In genomic region chr6:24666616-24667377, GRCh38 we compare ENCODE assay signal across 1 cellular context.
TF ChIP-seq lines count a peak whose summit lies in the region.

TSS of gene ACOT13 (plus strand) at chr6:24667077. CDS start at chr6:24667264, 187 bp downstream.
TSS of gene TDP2 (minus strand) at chr6:24666899. CDS start at chr6:24666862, 37 bp downstream.

TF ChIP-seq in HepG2, 621 proteins besides CTCF, POLR2A, EP300 and RAD21 (continued from another document and continues in another):
- TF ChIP-seq ZGPAT (CRISPR knock-in tag; IDR thresholded peaks at IDR 0.05) = peak; percentile 98
- no peak for TF ChIP-seq ZBTB37 (CRISPR knock-in tag; IDR thresholded peaks at IDR 0.05)
- peak; percentile 91 for TF ChIP-seq ZNF605 (CRISPR knock-in tag; IDR thresholded peaks at IDR 0.05)
- TF ChIP-seq ATF7-NPFF (CRISPR knock-in tag; IDR thresholded peaks at IDR 0.05; ENCODE audit: low read depth) = peak; percentile 89
- peak; percentile 95 for TF ChIP-seq FOXC1 (CRISPR knock-in tag; IDR thresholded peaks at IDR 0.05; ENCODE audit: borderline replicate concordance)
- TF ChIP-seq ZNF207 (IDR thresholded peaks at IDR 0.05; ENCODE audit: borderline replicate concordance) = no peak
- no peak for TF ChIP-seq ZNF18 (CRISPR knock-in tag; IDR thresholded peaks at IDR 0.05; ENCODE audit: insufficient replicate concordance)
- TF ChIP-seq HOXA3 (CRISPR knock-in tag; IDR thresholded peaks at IDR 0.05) = peak; percentile 94
- TF ChIP-seq SETDB1 (CRISPR knock-in tag; IDR thresholded peaks at IDR 0.05; ENCODE audit: borderline replicate concordance) = no peak
- peak; percentile 99 for TF ChIP-seq IRF9 (CRISPR knock-in tag; IDR thresholded peaks at IDR 0.05; ENCODE audit: borderline replicate concordance)
- peak; percentile 22; the same call in 1 of the 2 replicates for TF ChIP-seq SIX1 (CRISPR knock-in tag; IDR thresholded peaks at IDR 0.05; ENCODE audit: borderline replicate concordance)
- TF ChIP-seq SOX5 (CRISPR knock-in tag; IDR thresholded peaks at IDR 0.05; ENCODE audit: borderline replicate concordance) = peak; percentile 69; the same call in 1 of the 2 replicates
- TF ChIP-seq NFYC (CRISPR knock-in tag; IDR thresholded peaks at IDR 0.05) = peak; percentile 53
- TF ChIP-seq SP5 (CRISPR knock-in tag; IDR thresholded peaks at IDR 0.05; ENCODE audit: borderline replicate concordance, low read depth) = peak; percentile 65
- TF ChIP-seq KLF16 (CRISPR knock-in tag; IDR thresholded peaks at IDR 0.05) = peak in 1 of 2 experiments; percentile 95; a peak in 2 of 4 replicates
- TF ChIP-seq ARID2 (CRISPR knock-in tag; IDR thresholded peaks at IDR 0.05; ENCODE audit: borderline replicate concordance) = no peak; the same call in 1 of the 2 replicates
- peak; percentile 83 for TF ChIP-seq DMAP1 (CRISPR knock-in tag; IDR thresholded peaks at IDR 0.05)
- peak; percentile 36 to 62; a peak in 2 of 4 replicates for TF ChIP-seq NR2F1 (CRISPR knock-in tag; IDR thresholded peaks at IDR 0.05)
- peak; percentile 59 for TF ChIP-seq STAG1 (CRISPR knock-in tag; IDR thresholded peaks at IDR 0.05)
- peak; percentile 96 for TF ChIP-seq ZNF292 (CRISPR knock-in tag; IDR thresholded peaks at IDR 0.05; ENCODE audit: borderline replicate concordance, low read depth)
- TF ChIP-seq TARDBP (CRISPR knock-in tag; IDR thresholded peaks at IDR 0.05) = peak; percentile 77
- TF ChIP-seq ZNF883 (CRISPR knock-in tag; IDR thresholded peaks at IDR 0.05; ENCODE audit: not compliant biosample characterization) = peak; percentile 95
- TF ChIP-seq SATB2 (CRISPR knock-in tag; IDR thresholded peaks at IDR 0.05) = no peak
- peak; percentile 92 for TF ChIP-seq POLR2AphosphoS5 (IDR thresholded peaks at IDR 0.05; ENCODE audit: low read depth, low read length)
- TF ChIP-seq ZBTB49 (CRISPR knock-in tag; IDR thresholded peaks at IDR 0.05; ENCODE audit: borderline replicate concordance) = peak; percentile 85; the same call in 1 of the 2 replicates
- no peak; the same call in 1 of the 2 replicates for TF ChIP-seq AFF4 (CRISPR knock-in tag; IDR thresholded peaks at IDR 0.05)
- no peak for TF ChIP-seq ZNF740 (CRISPR knock-in tag; IDR thresholded peaks at IDR 0.05)
- no peak; the same call in 1 of the 2 replicates for TF ChIP-seq FUBP1 (CRISPR knock-in tag; IDR thresholded peaks at IDR 0.05; ENCODE audit: borderline replicate concordance)
- no peak for TF ChIP-seq PAX8 (CRISPR knock-in tag; IDR thresholded peaks at IDR 0.05; ENCODE audit: borderline replicate concordance)
- peak; percentile 81 for TF ChIP-seq HNF1B (CRISPR knock-in tag; IDR thresholded peaks at IDR 0.05)
- TF ChIP-seq KLF9 (CRISPR knock-in tag; IDR thresholded peaks at IDR 0.05; ENCODE audit: low read depth) = peak; percentile 98
- TF ChIP-seq MATR3 (CRISPR knock-in tag; IDR thresholded peaks at IDR 0.05) = no peak
- peak; percentile 74 for TF ChIP-seq MXD1 (CRISPR knock-in tag; IDR thresholded peaks at IDR 0.05)
- TF ChIP-seq RELA (CRISPR knock-in tag; IDR thresholded peaks at IDR 0.05) = peak; percentile 86; the same call in 1 of the 2 replicates
- peak; percentile 70 for TF ChIP-seq MTA1 (CRISPR knock-in tag; IDR thresholded peaks at IDR 0.05; ENCODE audit: borderline replicate concordance)
- TF ChIP-seq TMF1 (CRISPR knock-in tag; IDR thresholded peaks at IDR 0.05; ENCODE audit: low read depth) = no peak; the same call in 1 of the 2 replicates
- TF ChIP-seq TP53 (CRISPR knock-in tag; conservative IDR thresholded peaks at IDR 0.05) = no peak
- no peak for TF ChIP-seq ZNF225 (CRISPR knock-in tag; IDR thresholded peaks at IDR 0.05)
- TF ChIP-seq ARNT2 (CRISPR knock-in tag; IDR thresholded peaks at IDR 0.05; ENCODE audit: low read depth) = peak; percentile 90
- TF ChIP-seq SOX13 (IDR thresholded peaks at IDR 0.05) = peak; percentile 41; the same call in 1 of the 2 replicates
- peak in 1 of 2 experiments; percentile 27; a peak in 2 of 4 replicates for TF ChIP-seq SOX13 (CRISPR knock-in tag; conservative IDR thresholded peaks at IDR 0.05 in 1 of 2, IDR thresholded peaks at IDR 0.05 in 1 of 2)
- peak; percentile 80 for TF ChIP-seq ZBTB7A (CRISPR knock-in tag; IDR thresholded peaks at IDR 0.05)
- no peak for TF ChIP-seq ZNF878 (CRISPR knock-in tag; IDR thresholded peaks at IDR 0.05)
- no peak for TF ChIP-seq PBX3 (CRISPR knock-in tag; IDR thresholded peaks at IDR 0.05; ENCODE audit: borderline replicate concordance)
- TF ChIP-seq ZNF737 (CRISPR knock-in tag; IDR thresholded peaks at IDR 0.05; ENCODE audit: borderline replicate concordance) = no peak
- no peak for TF ChIP-seq ZSCAN22 (CRISPR knock-in tag; IDR thresholded peaks at IDR 0.05)
- TF ChIP-seq NFRKB (IDR thresholded peaks at IDR 0.05) = no peak
- TF ChIP-seq KDM3A (CRISPR knock-in tag; IDR thresholded peaks at IDR 0.05; ENCODE audit: low read depth) = peak; percentile 91; the same call in 1 of the 2 replicates
- TF ChIP-seq ZNF569 (CRISPR knock-in tag; IDR thresholded peaks at IDR 0.05; ENCODE audit: borderline replicate concordance) = peak; percentile 88
